20 cellular contexts compared by ENCODE assay signal in the genomic region with DNA sequence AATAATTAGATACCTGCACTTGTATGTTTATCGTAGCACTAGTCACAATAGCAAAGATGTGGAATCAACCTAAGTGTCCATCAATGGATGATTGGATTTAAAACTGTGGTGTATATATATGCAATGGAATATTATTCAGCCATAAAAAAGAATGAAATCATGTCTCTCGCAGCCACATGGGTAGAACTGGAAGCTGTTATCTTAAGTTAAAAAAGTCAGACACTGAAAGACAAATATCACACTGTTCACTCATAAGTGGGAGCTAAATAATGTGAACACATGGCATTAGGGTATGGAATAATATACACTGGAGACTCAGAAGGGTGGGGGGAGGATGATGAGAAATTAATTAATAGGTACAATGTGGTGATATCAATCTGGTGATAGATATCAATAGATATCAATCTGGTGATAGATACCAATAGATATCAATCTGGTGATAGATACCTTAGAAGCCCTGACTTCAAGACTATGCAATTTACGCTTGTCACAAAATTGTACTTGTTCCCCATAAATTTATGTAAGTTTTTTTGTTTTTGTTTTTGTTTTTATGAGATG. TPM values are rescaled to one million over a fixed set of nuclear protein-coding genes. Genes with fewer than 3 reads are reported as not detected.
DNase-seq lines count a peak whose midpoint lies in the region; ATAC-seq, FAIRE-seq and TF ChIP-seq lines count a peak whose summit lies in the region.
"Had no signal": no experiment of that assay in that cellular context is flagged by ENCODE, and none has a peak within 500 bp of the region (broad histone marks: within the 10 kb centered on the region; RNA-seq: fewer than 3 reads in every experiment).

No MANE protein-coding gene starts in this region.

- H3K9me3 Mint-ChIP-seq in brain: peaks cover 0 to 16% (median 3%) of the 10 kb centered on the region in 5 experiments

- no peak for TF ChIP-seq CTCF in brain (conservative IDR thresholded peaks at IDR 0.05)

- H3K4me3 Mint-ChIP-seq in brain: peak overlapping the region in 3 of 5 experiments; percentile 1 to 83 (median 74)
- H3K4me3 Mint-ChIP-seq: CD4-positive, alpha-beta memory T cell had no signal

- peak; percentile 20 for FAIRE-seq in GM12891 (lab: Jason Lieb, UNC)
- FAIRE-seq: A204.1, HepG2 had no signal

- no peaks in the 10 kb centered on the region for H3K36me3 Mint-ChIP-seq in brain
- H3K36me3 Mint-ChIP-seq: CD4-positive, alpha-beta memory T cell had no signal

- peaks cover 30% of the 10 kb centered on the region for H3K4me1 Mint-ChIP-seq in brain

- peaks cover 4% of the 10 kb centered on the region for H3K27me3 Mint-ChIP-seq in brain
- H3K27me3 Mint-ChIP-seq: IgD-negative memory B cell had no signal

- intact Hi-C loops in left cardiac atrium (cut with DNase I): no loop called here

- H3K27ac Mint-ChIP-seq in brain: peak overlapping the region in 1 of 5 experiments; percentile 4
- H3K27ac Mint-ChIP-seq: CD4-positive, alpha-beta memory T cell; IgD-negative memory B cell had no signal

- peaks cover 14% of the 10 kb centered on the region for H3K36me3 ChIP-seq in KOPT-K1 (ENCODE audit: insufficient read depth, low read length)
- H3K36me3 ChIP-seq: BE2C had no signal

- DNase-seq in GM12891 (ENCODE audit: insufficient read length, low spot score) (no peak), left cardiac atrium (no peak)
- DNase-seq in activated CD4-positive, alpha-beta T cell treated with anti-CD3 and anti-CD28 coated beads for 48 hours: no peak
- DNase-seq: ACHN; BE2C; CD4-positive, alpha-beta memory T cell; DMS153; DMS79; GDM1; GOT3; H7; KG1 had no signal

- H3K9me3 ChIP-seq in KOPT-K1 (ENCODE audit: insufficient read depth, low read length, poor library complexity, severe bottlenecking): no peaks in the 10 kb centered on the region
- H3K9me3 ChIP-seq: BE2C had no signal

- ATAC-seq in left cardiac atrium (no peak), HG03432 (IDR thresholded peaks at IDR 0.05; ENCODE audit: unreplicated experiment) (no peak)
- ATAC-seq: HCT116, HepG2 had no signal

- peak overlapping the region; percentile 78 for H3K27ac ChIP-seq in KOPT-K1 (ENCODE audit: low read depth, low read length, poor library complexity, severe bottlenecking)
- H3K27ac ChIP-seq: C4-2B had no signal

- TF ChIP-seq POLR2A in GM12891 (IDR thresholded peaks at IDR 0.05; ENCODE audit: low read depth, low read length): no peak

TF ChIP-seq in GM12891, 5 proteins besides CTCF, POLR2A, EP300 and RAD21:
- TF ChIP-seq SPI1 (IDR thresholded peaks at IDR 0.05; ENCODE audit: low read depth, low read length) (no peak), TAF1 (IDR thresholded peaks at IDR 0.05; ENCODE audit: low read depth, low read length) (no peak), PAX5 (IDR thresholded peaks at IDR 0.05; ENCODE audit: insufficient read depth, low read length, severe bottlenecking) (no peak), POU2F2 (IDR thresholded peaks at IDR 0.05; ENCODE audit: low read depth, low read length) (no peak), POLR2AphosphoS5 (IDR thresholded peaks at IDR 0.05; ENCODE audit: low read depth, low read length) (no peak)

RNA-seq across cellular contexts. Expression of a gene that starts 2.0 kb away (rescaled TPM):
- polyA plus RNA-seq in GM12891 (2012; ENCODE audit: low read depth, missing spikeins): 24.5 TPM
- 33.3 TPM for polyA plus RNA-seq in brain (ENCODE audit: insufficient read depth, low read depth, low replicate concordance)
- total RNA-seq in left cardiac atrium: 10 to 100 TPM; 15.4 to 15.8 TPM
- total RNA-seq: HepG2 had no signal
- polyA plus RNA-seq: HepG2 had no signal
